ENCODE assay signal across 24 cellular contexts in genomic region chr4:140106277-140106842, GRCh38.
"Had no signal": no experiment of that assay in that cellular context is flagged by ENCODE, and none has a peak within 500 bp of the region (broad histone marks: within the 10 kb centered on the region; RNA-seq: fewer than 3 reads in every experiment).

No MANE protein-coding gene starts in this region.

- H3K9me3 ChIP-seq: lower lobe of right lung, psoas muscle had no signal

- H3K4me1 ChIP-seq: parathyroid adenoma, psoas muscle had no signal

- H3K9ac ChIP-seq: neural progenitor cell, parathyroid adenoma had no signal

- H3K79me2 ChIP-seq: parathyroid adenoma had no signal

- DNase-seq: activated CD4-positive, alpha-beta T cell treated with anti-CD3 and anti-CD28 coated beads for 36 hours; activated CD4-positive, CD25-positive, alpha-beta regulatory T cell; activated CD8-positive, alpha-beta memory T cell treated with anti-CD3 and anti-CD28 coated beads, Interleukin-2, amount 10 ng/mL, durations not matched to agents 7 days and 5 days; activated CD8-positive, alpha-beta T cell treated with anti-CD3 and anti-CD28 coated beads, Interleukin-2, amount 10 ng/mL, durations not matched to agents 7 days and 5 days; activated naive CD4-positive, alpha-beta T cell treated with Interleukin-2 at 50 U/mL for 16 hours; activated T-cell treated with anti-CD3 and anti-CD28 coated beads, Interleukin-2, amount 50 U/mL, for 48 hours; anterior cingulate cortex; dorsolateral prefrontal cortex; effector memory CD8-positive, alpha-beta T cell; foreskin melanocyte; heart right ventricle; lower lobe of right lung; mesendoderm; natural killer cell; occipital lobe; psoas muscle; right cardiac atrium; stimulated activated CD4-positive, alpha-beta T cell treated with anti-CD3 and anti-CD28 coated beads, Interleukin-12 subunit alpha, Interleukin-12 subunit beta, amount 100 ng/mL, for 4 hours; stimulated activated CD4-positive, alpha-beta T cell treated with anti-CD3 and anti-CD28 coated beads, Interleukin-4, amount 100 ng/mL, for 1 hour had no signal

- H3K36me3 ChIP-seq: cardiac muscle cell, heart right ventricle, lower lobe of right lung, neural progenitor cell had no signal

- H3K27ac ChIP-seq: cardiac muscle cell, coronary artery, dorsolateral prefrontal cortex, heart right ventricle, lower lobe of right lung, neural progenitor cell, parathyroid adenoma, psoas muscle had no signal

- ATAC-seq: activated CD4-positive, alpha-beta T cell treated with anti-CD3 and anti-CD28 coated beads for 36 hours; activated CD8-positive, alpha-beta memory T cell treated with anti-CD3 and anti-CD28 coated beads, Interleukin-2, amount 10 ng/mL, durations not matched to agents 7 days and 5 days; activated CD8-positive, alpha-beta T cell treated with anti-CD3 and anti-CD28 coated beads, Interleukin-2, amount 10 ng/mL, durations not matched to agents 7 days and 5 days; effector memory CD8-positive, alpha-beta T cell; heart right ventricle; natural killer cell; psoas muscle; right cardiac atrium; stimulated activated effector memory CD8-positive, alpha-beta T cell treated with anti-CD3 and anti-CD28 coated beads, Interleukin-12 subunit alpha, Interleukin-12 subunit beta, amount 100 ng/mL, for 72 hours had no signal

- H2AFZ ChIP-seq: neural progenitor cell, parathyroid adenoma had no signal

- H3K4me2 ChIP-seq: neural progenitor cell had no signal

- H3K27me3 ChIP-seq: cardiac muscle cell, dorsolateral prefrontal cortex, heart right ventricle, neural progenitor cell had no signal

- H3K4me3 ChIP-seq: cardiac muscle cell, coronary artery, dorsolateral prefrontal cortex, heart right ventricle, lower lobe of right lung, neural progenitor cell, psoas muscle had no signal
